Comparison of ENCODE assay signal across 20 cellular contexts in the genomic region with DNA sequence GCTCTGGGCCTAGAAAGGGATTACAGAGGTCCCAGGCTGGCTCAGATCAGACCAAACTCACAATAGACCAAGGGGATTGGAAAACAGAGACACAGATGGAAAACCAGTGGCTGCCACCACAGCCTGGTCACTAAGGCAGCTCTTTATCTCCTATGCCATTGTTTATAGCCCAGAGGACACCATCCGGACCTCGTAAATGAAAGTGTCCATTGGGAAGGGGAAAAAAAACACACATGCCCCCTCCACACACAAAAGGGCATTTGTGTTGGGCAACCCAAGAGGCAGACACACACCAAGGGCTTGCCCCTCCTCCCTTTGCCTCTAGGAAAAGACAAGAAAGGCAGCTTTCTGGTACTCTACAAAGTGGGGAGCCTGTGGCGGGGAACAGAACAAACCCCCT.
DNase-seq lines count a peak whose midpoint lies in the region; ATAC-seq, FAIRE-seq and TF ChIP-seq lines count a peak whose summit lies in the region.
"Had no signal": no experiment of that assay in that cellular context is flagged by ENCODE, and none has a peak within 500 bp of the region (broad histone marks: within the 10 kb centered on the region; RNA-seq: fewer than 3 reads in every experiment).

No MANE protein-coding gene starts in this region.

- TF ChIP-seq POLR2A in GM12892 (IDR thresholded peaks at IDR 0.05; ENCODE audit: low read depth, low read length), result no peak
- TF ChIP-seq POLR2A in spleen (IDR thresholded peaks at IDR 0.05), result no peak
- TF ChIP-seq POLR2A in right lobe of liver (IDR thresholded peaks at IDR 0.05), result no peak

- no peak for TF ChIP-seq CTCF in endodermal cell (conservative IDR thresholded peaks at IDR 0.05)
- TF ChIP-seq CTCF in spleen (IDR thresholded peaks at IDR 0.05 in 8 of 11, conservative IDR thresholded peaks at IDR 0.05 in 3 of 11), result no peak
- TF ChIP-seq CTCF in right lobe of liver (IDR thresholded peaks at IDR 0.05), result no peak

- intact Hi-C loops in spleen (cut with DNase I; ENCODE audit: low total_unique reads) (no loop called here), right lobe of liver (cut with DNase I) (no loop called here)

- H3K9me3 ChIP-seq in endodermal cell (ENCODE audit: control insufficient read depth, low read length) (peaks cover 10% of the 10 kb centered on the region), spleen (no peaks in the 10 kb centered on the region), right lobe of liver (no peaks in the 10 kb centered on the region)
- H3K9me3 ChIP-seq: ascending aorta, thoracic aorta had no signal

- no peaks in the 10 kb centered on the region for H3K27me3 Mint-ChIP-seq in endodermal cell (ENCODE audit: insufficient read depth)

- H3K27ac ChIP-seq in endodermal cell (ENCODE audit: low read depth, low read length) (peak overlapping the region; percentile 14), spleen (no peak overlapping the region), right lobe of liver (no peak overlapping the region)
- H3K27ac ChIP-seq: ascending aorta, HL-60, pancreas, PC-9, thoracic aorta had no signal

- H3K27me3 ChIP-seq in endodermal cell (ENCODE audit: control insufficient read depth, insufficient read depth, low read length, poor library complexity, severe bottlenecking) (no peaks in the 10 kb centered on the region), spleen (replicated peaks in 1 of 7) (no peaks in the 10 kb centered on the region), right lobe of liver (no peaks in the 10 kb centered on the region)
- H3K27me3 ChIP-seq: ascending aorta, pancreas had no signal

- H3K36me3 ChIP-seq in endodermal cell (ENCODE audit: control insufficient read depth, insufficient read depth, low read length) (no peaks in the 10 kb centered on the region), spleen (no peaks in the 10 kb centered on the region), right lobe of liver (no peaks in the 10 kb centered on the region)
- H3K36me3 ChIP-seq: ascending aorta, pancreas, thoracic aorta had no signal

- H3K4me3 ChIP-seq in endodermal cell (ENCODE audit: low read length), result no peak overlapping the region
- no peak overlapping the region for H3K4me3 ChIP-seq in spleen
- no peak overlapping the region for H3K4me3 ChIP-seq in right lobe of liver
- H3K4me3 ChIP-seq: ascending aorta, pancreas, PC-9, thoracic aorta had no signal

- H3K27ac Mint-ChIP-seq in endodermal cell, result no peak overlapping the region

- DNase-seq in GM12892 (ENCODE audit: insufficient read length), result no peak
- DNase-seq in SK-MEL-5 (ENCODE audit: low read depth, low spot score), result peak; percentile 93
- no peak for DNase-seq in endodermal cell
- DNase-seq in nucleus accumbens (lab: John Stamatoyannopoulos, UW), result peak in 45 of 56 donors; percentile 17 to 91 (median 69)
- no peak for DNase-seq in spleen
- DNase-seq in right lobe of liver, result no peak
- no peak for DNase-seq in NCI-H82 (lab: John Stamatoyannopoulos, UW)
- DNase-seq: activated CD4-positive, CD25-positive, alpha-beta regulatory T cell treated with anti-CD3 and anti-CD28 coated beads, Interleukin-2, amount 50 U/mL, for 72 hours; dermis blood vessel endothelial cell; DMS79 treated with DMSO at 0.1 percent for 48 hours; KG1; NCI-H1436 treated with DMSO at 0.1 percent for 48 hours; NCI-H510A; pancreas; PC-9 had no signal

- no peak overlapping the region for H3K4me3 Mint-ChIP-seq in endodermal cell

- H3K4me1 Mint-ChIP-seq in endodermal cell, result peaks cover 14% of the 10 kb centered on the region

- ATAC-seq in right lobe of liver (no peak), HG03039 (IDR thresholded peaks at IDR 0.05; ENCODE audit: unreplicated experiment) (no peak)
- ATAC-seq: HCT116 had no signal

- WGBS in endodermal cell (ENCODE audit: insufficient coverage in 1 of 2, insufficient read length in 1 of 2), 2 experiments, result 89 to 100% methylated on average over 1 to 3 of the region's 3 CpGs
- WGBS in spleen, 5 donors, result 78 to 84% (median 82%) methylated on average over 3 of the region's 3 CpGs
- 38% methylated on average over 2 of the region's 3 CpGs for WGBS in right lobe of liver (ENCODE audit: insufficient coverage, low coverage, low lambda C conversion rate, missing lambda C conversion rate)

- peak; percentile 60 for FAIRE-seq in GM12892 (lab: Jason Lieb, UNC)
- FAIRE-seq: pancreas had no signal

- in situ Hi-C loops in SK-MEL-5 (cut with HindIII; ENCODE audit: low pct_unique_long_range_greater_than_20kb, low sequenced_read_pairs), result no loop called here

- peaks cover 8% of the 10 kb centered on the region for H3K9me3 Mint-ChIP-seq in endodermal cell

- H3K9ac ChIP-seq in endodermal cell (ENCODE audit: extremely low read depth, low read length, poor library complexity, severe bottlenecking), result no peak overlapping the region

- peaks cover 5% of the 10 kb centered on the region for H3K36me3 Mint-ChIP-seq in endodermal cell (ENCODE audit: low read depth)

- H3K4me1 ChIP-seq in endodermal cell (ENCODE audit: control insufficient read depth, insufficient read depth, low read length) (peaks cover 11% of the 10 kb centered on the region), spleen (peaks cover 8 to 27% (median 13%) of the 10 kb centered on the region in 6 donors), right lobe of liver (no peaks in the 10 kb centered on the region)

Comparison
In these comparisons a context has a peak if more than half of its experiments do, and no peak if none do; other contexts are left out.
1. DNase-seq: peak in SK-MEL-5 (single experiment) and nucleus accumbens (45 of 56); none in GM12892 (single experiment), endodermal cell (single experiment), spleen (single experiment), right lobe of liver (0 of 3) and NCI-H82 (single experiment).